In the genomic region with DNA sequence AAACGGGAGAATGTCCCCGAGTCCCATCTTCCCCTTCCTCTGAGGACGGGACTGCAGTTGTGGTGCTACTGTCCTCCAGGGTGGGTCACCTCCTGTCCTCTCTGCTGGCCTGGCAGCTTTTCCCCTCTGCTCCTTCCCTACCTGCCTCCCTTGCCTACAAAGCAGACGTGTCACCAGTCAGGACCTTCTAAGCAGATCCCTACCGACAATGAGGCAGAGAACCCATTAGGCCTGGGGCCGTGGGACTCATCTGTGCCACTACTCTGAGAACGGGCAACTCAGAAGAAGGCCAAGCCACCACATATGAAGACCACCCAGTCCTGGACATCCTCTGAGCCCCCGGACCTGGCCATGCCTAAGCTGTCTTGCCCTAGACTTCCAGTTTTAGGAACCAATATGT, we compare ENCODE assay signal across 21 cellular contexts.
"Had no signal": no experiment of that assay in that cellular context is flagged by ENCODE, and none has a peak within 500 bp of the region (broad histone marks: within the 10 kb centered on the region; RNA-seq: fewer than 3 reads in every experiment).

No MANE protein-coding gene starts in this region.

- H3K36me3 Mint-ChIP-seq: activated naive CD8-positive, alpha-beta T cell treated with anti-CD3 and anti-CD28 coated beads for 36 hours; memory B cell had no signal

- DNase-seq: activated CD4-positive, alpha-beta T cell treated with anti-CD3 and anti-CD28 coated beads, Interleukin-2, amount 50 U/mL, for 1 hour; activated CD8-positive, alpha-beta T cell treated with anti-CD3 and anti-CD28 coated beads, Interleukin-2, amount 10 ng/mL, durations not matched to agents 7 days and 5 days; activated naive CD4-positive, alpha-beta T cell treated with Interleukin-2 at 50 U/mL for 16 hours; activated naive CD8-positive, alpha-beta T cell treated with anti-CD3 and anti-CD28 coated beads for 36 hours; activated T-cell treated with anti-CD3 and anti-CD28 coated beads, Interleukin-2, amount 50 U/mL, for 24 hours; cerebellar nuclear complex; dermis blood vessel endothelial cell; effector CD8-positive, alpha-beta T cell; foreskin melanocyte; hippocampal formation; occipital lobe; stimulated activated CD4-positive, alpha-beta T cell treated with anti-CD3 and anti-CD28 coated beads, Interleukin-4, amount 100 ng/mL, for 24 hours; stimulated activated naive CD8-positive, alpha-beta T cell treated with anti-CD3 and anti-CD28 coated beads, Interleukin-15, Interleukin-2, amounts not matched to agents 100 U/mL and 50 U/mL, for 24 hours; substantia nigra; trophoblast cell had no signal

- H3K4me1 Mint-ChIP-seq: activated naive CD8-positive, alpha-beta T cell treated with anti-CD3 and anti-CD28 coated beads for 36 hours; activated T-helper 17 cell treated with anti-CD3 and anti-CD28 coated beads, Interleukin-2, amount 50 U/mL, for 72 hours; memory B cell; neural crest cell had no signal

- H3K4me3 Mint-ChIP-seq: activated CD8-positive, alpha-beta T cell treated with anti-CD3 and anti-CD28 coated beads, Interleukin-2, amount 10 ng/mL, durations not matched to agents 7 days and 5 days; activated naive CD8-positive, alpha-beta T cell treated with anti-CD3 and anti-CD28 coated beads for 36 hours; activated T-cell treated with anti-CD3 and anti-CD28 coated beads, Interleukin-2, amount 50 U/mL, for 24 hours; activated T-helper 17 cell treated with anti-CD3 and anti-CD28 coated beads, Interleukin-2, amount 50 U/mL, for 72 hours; memory B cell; neural crest cell had no signal

- ATAC-seq: activated CD4-positive, CD25-positive, alpha-beta regulatory T cell treated with anti-CD3 and anti-CD28 coated beads, Interleukin-2, amount 50 U/mL, for 24 hours; activated CD8-positive, alpha-beta T cell treated with anti-CD3 and anti-CD28 coated beads, Interleukin-2, amount 10 ng/mL, durations not matched to agents 7 days and 5 days; activated T-helper 17 cell treated with anti-CD3 and anti-CD28 coated beads, Interleukin-2, amount 50 U/mL, for 72 hours; SK-N-SH treated with all-trans-retinoic acid at 6 μM for 48 hours; stimulated activated naive CD8-positive, alpha-beta T cell treated with anti-CD3 and anti-CD28 coated beads, Interleukin-15, Interleukin-2, amounts not matched to agents 100 U/mL and 50 U/mL, for 24 hours had no signal

- H3K27ac ChIP-seq: VCaP had no signal

- H3K9me3 Mint-ChIP-seq: activated naive CD8-positive, alpha-beta T cell treated with anti-CD3 and anti-CD28 coated beads for 36 hours; activated T-cell treated with anti-CD3 and anti-CD28 coated beads, Interleukin-2, amount 50 U/mL, for 24 hours; activated T-helper 17 cell treated with anti-CD3 and anti-CD28 coated beads, Interleukin-2, amount 50 U/mL, for 72 hours; memory B cell; neural crest cell had no signal

- H3K27ac Mint-ChIP-seq: activated CD8-positive, alpha-beta T cell treated with anti-CD3 and anti-CD28 coated beads, Interleukin-2, amount 10 ng/mL, durations not matched to agents 7 days and 5 days; activated T-cell treated with anti-CD3 and anti-CD28 coated beads, Interleukin-2, amount 50 U/mL, for 24 hours; activated T-helper 17 cell treated with anti-CD3 and anti-CD28 coated beads, Interleukin-2, amount 50 U/mL, for 72 hours; memory B cell had no signal
